Comparison of ENCODE assay signal across 21 cellular contexts in genomic region chr6:9986273-9986672, GRCh38.
DNase-seq lines count a peak whose midpoint lies in the region; ATAC-seq, FAIRE-seq and TF ChIP-seq lines count a peak whose summit lies in the region.
"Had no signal": no experiment of that assay in that cellular context is flagged by ENCODE, and none has a peak within 500 bp of the region (broad histone marks: within the 10 kb centered on the region; RNA-seq: fewer than 3 reads in every experiment).

No MANE protein-coding gene starts in this region.

- no peaks in the 10 kb centered on the region for H3K36me3 ChIP-seq in GM06990 (ENCODE audit: control insufficient read depth, insufficient read depth, low read length)
- H3K36me3 ChIP-seq in GM12878 (ENCODE audit: control insufficient read depth in 2 of 2, insufficient read depth in 2 of 2, low read length in 1 of 2): no peaks in the 10 kb centered on the region
- H3K36me3 ChIP-seq in neural progenitor cell: no peaks in the 10 kb centered on the region
- H3K36me3 ChIP-seq: BLaER1 treated with 17β-estradiol and CSF1 and Interleukin-3, amounts not matched to agents 10 nM and 100 nM had no signal

- BruUV-seq in GM12878 (replicated peaks; lab: Mats Ljungman, UMichigan): no TSS peak

- H3K27ac Mint-ChIP-seq in neural progenitor cell: no peak overlapping the region
- H3K27ac Mint-ChIP-seq: B cell; CD4-positive, alpha-beta T cell; CD8-positive, alpha-beta T cell had no signal

- no peak overlapping the region for H3K4me2 ChIP-seq in GM12878 (ENCODE audit: control insufficient read depth, insufficient read depth)
- H3K4me2 ChIP-seq in neural progenitor cell: no peak overlapping the region
- H3K4me2 ChIP-seq: A549; BLaER1 treated with 17β-estradiol and CSF1 and Interleukin-3, amounts not matched to agents 10 nM and 100 nM had no signal

- no peak overlapping the region for H3K4me3 Mint-ChIP-seq in neural progenitor cell
- H3K4me3 Mint-ChIP-seq: B cell; CD4-positive, alpha-beta T cell; CD8-positive, alpha-beta T cell had no signal

- in situ Hi-C loops in GM12878 (cut with MboI): no loop called here

- H3K79me2 ChIP-seq in GM12878 (ENCODE audit: control insufficient read depth, insufficient read depth, low read length): no peaks in the 10 kb centered on the region
- no peaks in the 10 kb centered on the region for H3K79me2 ChIP-seq in neural progenitor cell (ENCODE audit: low read depth)

- no peaks in the 10 kb centered on the region for H3K4me1 ChIP-seq in GM12878 (ENCODE audit: control insufficient read depth, insufficient read depth, low read length)
- no peaks in the 10 kb centered on the region for H3K4me1 ChIP-seq in neural progenitor cell
- H3K4me1 ChIP-seq: A549, Caco-2 had no signal

- no peak for TF ChIP-seq RAD21 in GM12878 (IDR thresholded peaks at IDR 0.05; ENCODE audit: insufficient read depth, low read depth, low read length)

- POLR2A ChIA-PET in GM12878 (lab: Charles Lee): interaction anchor here (0.5 kb wide), 1 partner anchor 584 kb away, joined by 5 read pairs; no protein-coding TSS in a partner anchor

- intact Hi-C loops in GM12878 (cut with micrococcal nuclease; ENCODE audit: unreplicated experiment): no loop called here

- H3K27me3 ChIP-seq in GM06990 (replicated peaks; ENCODE audit: control insufficient read depth, insufficient read depth, low read length) (no peaks in the 10 kb centered on the region), GM12878 (replicated peaks in 1 of 2; ENCODE audit: control insufficient read depth in 2 of 2, insufficient read depth in 2 of 2, low read length in 1 of 2) (no peaks in the 10 kb centered on the region), neural progenitor cell (no peaks in the 10 kb centered on the region)
- H3K27me3 ChIP-seq: BLaER1 treated with 17β-estradiol and CSF1 and Interleukin-3, amounts not matched to agents 10 nM and 100 nM had no signal

- CTCF ChIA-PET in GM12878 (lab: Yijun Ruan, JAX): no interaction called here

- peaks cover 2% of the 10 kb centered on the region for H3K9me3 Mint-ChIP-seq in neural progenitor cell

- TF ChIP-seq POLR2A in GM12878 (IDR thresholded peaks at IDR 0.05; ENCODE audit: low read depth, low read length): no peak

- DNase-seq in GM06990 (ENCODE audit: extremely low read depth, insufficient read length): peak; percentile 18
- DNase-seq in GM12878 (ENCODE audit: low read depth, low spot score): no peak
- DNase-seq in epithelial cell of esophagus (ENCODE audit: low read depth): peak; percentile 11
- DNase-seq in neural progenitor cell (ENCODE audit: low spot score): no peak
- DNase-seq: AML-193; Caco-2; Calu3; CD4-positive, alpha-beta T cell; CD8-positive, alpha-beta T cell; DMS79 treated with DMSO at 0.1 percent for 48 hours; GF-D8 had no signal

- TF ChIP-seq EP300 in GM12878 (IDR thresholded peaks at IDR 0.05; ENCODE audit: borderline replicate concordance in 1 of 2, control insufficient read depth in 1 of 2, low read depth in 2 of 2, low read length in 2 of 2): peak in 1 of 2 experiments; percentile 43; a peak in 1 of 4 replicates

- H3K36me3 Mint-ChIP-seq in neural progenitor cell: no peaks in the 10 kb centered on the region
- H3K36me3 Mint-ChIP-seq: CD8-positive, alpha-beta T cell had no signal

- no peak for FAIRE-seq in GM12878 (lab: Jason Lieb, UNC)
- FAIRE-seq: A549, D721Med, G401.6, GM12891, GM18507 had no signal

- H3K27ac ChIP-seq in GM12878 (ENCODE audit: control insufficient read depth, insufficient read depth) (no peak overlapping the region), neural progenitor cell (no peak overlapping the region)
- H3K27ac ChIP-seq: 22Rv1; A549; BLaER1 treated with 17β-estradiol and CSF1 and Interleukin-3, amounts not matched to agents 10 nM and 100 nM; C4-2B had no signal

- H3K4me3 ChIP-seq in GM06990 (replicated peaks; ENCODE audit: low read depth, low read length) (no peak overlapping the region), GM12878 (no peak overlapping the region), epithelial cell of esophagus (ENCODE audit: low read length) (no peak overlapping the region), neural progenitor cell (no peak overlapping the region)
- H3K4me3 ChIP-seq: A549; BLaER1 treated with 17β-estradiol and CSF1 and Interleukin-3, amounts not matched to agents 10 nM and 100 nM had no signal

- ATAC-seq in GM12878 (peak; percentile 77), GM18498 (IDR thresholded peaks at IDR 0.05; ENCODE audit: unreplicated experiment) (no peak)
- ATAC-seq: A549; CD8-positive, alpha-beta T cell had no signal

- H3K4me1 Mint-ChIP-seq in neural progenitor cell: no peaks in the 10 kb centered on the region
- H3K4me1 Mint-ChIP-seq: B cell had no signal

- peaks cover 2% of the 10 kb centered on the region for H3K27me3 Mint-ChIP-seq in neural progenitor cell (ENCODE audit: insufficient read depth, low read depth)
- H3K27me3 Mint-ChIP-seq: B cell; CD4-positive, alpha-beta T cell had no signal

- TF ChIP-seq CTCF in GM06990 (IDR thresholded peaks at IDR 0.05; ENCODE audit: insufficient read depth, low read length, poor library complexity, severe bottlenecking) (no peak), GM12878 (IDR thresholded peaks at IDR 0.05 in 2 of 3, conservative IDR thresholded peaks at IDR 0.05 in 1 of 3; ENCODE audit: control insufficient read depth in 2 of 3, extremely low read depth in 1 of 3, insufficient read depth in 1 of 3, low read depth in 3 of 3, low read length in 3 of 3) (no peak), epithelial cell of esophagus (IDR thresholded peaks at IDR 0.05; ENCODE audit: insufficient read depth, low read depth, low read length, missing control alignments) (no peak), neural progenitor cell (IDR thresholded peaks at IDR 0.05) (no peak)

- H4K20me1 ChIP-seq in GM12878 (ENCODE audit: control insufficient read depth, insufficient read depth) (no peaks in the 10 kb centered on the region), neural progenitor cell (ENCODE audit: low read depth) (no peaks in the 10 kb centered on the region)
- H4K20me1 ChIP-seq: BLaER1 treated with 17β-estradiol and CSF1 and Interleukin-3, amounts not matched to agents 10 nM and 100 nM had no signal

- RAD21 ChIA-PET in GM12878 (lab: Charles Lee; ENCODE audit: unreplicated experiment): no interaction called here

- no peak overlapping the region for H3K9ac ChIP-seq in GM12878 (ENCODE audit: control insufficient read depth, insufficient read depth, low read length)
- H3K9ac ChIP-seq in neural progenitor cell: no peak overlapping the region
- H3K9ac ChIP-seq: BLaER1 treated with 17β-estradiol and CSF1 and Interleukin-3, amounts not matched to agents 10 nM and 100 nM had no signal

- WGBS in GM12878 (ENCODE audit: insufficient coverage, insufficient replicate concordance, low lambda C conversion rate, missing lambda C conversion rate): 2% methylated on average over 2 of the region's 2 CpGs

- SMC1A ChIA-PET in GM12878 (lab: Charles Lee; ENCODE audit: uncharacterized antibody, unreplicated experiment): no interaction called here

- no peak overlapping the region for H2AFZ ChIP-seq in GM12878 (ENCODE audit: control insufficient read depth, low read depth, low read length)
- H2AFZ ChIP-seq in neural progenitor cell (replicated peaks): no peak overlapping the region

- no peaks in the 10 kb centered on the region for H3F3A ChIP-seq in neural progenitor cell (ENCODE audit: low read depth)

- H3K9me3 ChIP-seq in GM12878 (replicated peaks; ENCODE audit: control insufficient read depth, insufficient read depth, low read length) (no peaks in the 10 kb centered on the region), neural progenitor cell (ENCODE audit: low read depth) (peaks cover 16% of the 10 kb centered on the region)

TF ChIP-seq in GM12878, 131 proteins besides CTCF, POLR2A, EP300 and RAD21:
- TF ChIP-seq MTA2 (IDR thresholded peaks at IDR 0.05; ENCODE audit: low read depth) (peak; percentile 54; the same call in 1 of the 2 replicates), SRF (IDR thresholded peaks at IDR 0.05; ENCODE audit: low read depth in 2 of 2, low read length in 2 of 2) (no peak), ATF7 (IDR thresholded peaks at IDR 0.05; ENCODE audit: low read depth) (0 out of 2 replicates have a peak, but pooled peaks have one; percentile 50)

Comparison
In these comparisons a context has a peak if more than half of its experiments do, and no peak if none do; other contexts are left out.
1. DNase-seq: peak in GM06990 (single experiment) and epithelial cell of esophagus (single experiment); none in GM12878 (single experiment) and neural progenitor cell (single experiment).